7 cellular contexts compared by ENCODE assay signal in the genomic region with DNA sequence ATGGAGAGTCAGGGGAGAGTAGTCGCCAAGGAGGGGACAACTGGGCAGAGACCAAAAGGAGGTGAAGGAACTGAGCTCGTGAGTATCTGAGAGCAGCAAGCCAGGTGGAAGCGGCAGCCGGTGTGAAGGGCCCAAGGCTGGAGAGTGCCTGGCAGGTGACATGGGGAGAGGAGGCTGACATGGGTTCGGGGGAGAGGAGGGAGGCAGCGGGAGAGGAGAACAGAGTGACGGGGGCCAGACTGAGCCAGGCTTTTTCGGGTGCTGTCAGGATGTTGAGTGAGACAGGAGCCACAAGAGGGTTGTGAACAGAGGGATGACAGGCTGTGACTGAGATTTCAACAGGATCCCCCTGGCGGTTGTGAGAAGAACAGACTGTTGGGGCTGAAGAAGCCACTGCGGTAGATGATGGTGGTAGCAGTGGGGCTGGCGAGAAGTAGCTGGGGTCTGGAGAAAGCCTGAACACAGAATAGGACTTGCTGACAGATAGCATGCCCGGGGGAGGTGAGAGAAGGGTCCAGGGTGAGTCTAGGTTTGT. TPM values are rescaled to one million over a fixed set of nuclear protein-coding genes. Genes with fewer than 3 reads are reported as not detected.
DNase-seq lines count a peak whose midpoint lies in the region; ATAC-seq lines count a peak whose summit lies in the region.
"Had no signal": no experiment of that assay in that cellular context is flagged by ENCODE, and none has a peak within 500 bp of the region (broad histone marks: within the 10 kb centered on the region; RNA-seq: fewer than 3 reads in every experiment).

No MANE protein-coding gene starts in this region.

- H3K4me1 Mint-ChIP-seq in activated naive CD8-positive, alpha-beta T cell (ENCODE audit: low read depth), result peaks cover 43% of the 10 kb centered on the region

- H3K4me3 Mint-ChIP-seq in activated naive CD8-positive, alpha-beta T cell, result no peak overlapping the region
- H3K4me3 Mint-ChIP-seq: natural killer cell treated with Interleukin-12 subunit alpha and Interleukin-12 subunit beta and Interleukin-15 and Interleukin-18, amount 100 ng/mL, for 72 hours had no signal

- peaks cover 4% of the 10 kb centered on the region for H3K4me1 ChIP-seq in HAP-1

- peak overlapping the region; percentile 54 for H3K27ac Mint-ChIP-seq in activated naive CD8-positive, alpha-beta T cell
- H3K27ac Mint-ChIP-seq: natural killer cell treated with Interleukin-12 subunit alpha and Interleukin-12 subunit beta and Interleukin-15 and Interleukin-18, amount 100 ng/mL, for 72 hours had no signal

- no peaks in the 10 kb centered on the region for H3K9me3 Mint-ChIP-seq in activated naive CD8-positive, alpha-beta T cell (ENCODE audit: low read depth)
- H3K9me3 Mint-ChIP-seq: natural killer cell treated with Interleukin-12 subunit alpha and Interleukin-12 subunit beta and Interleukin-15 and Interleukin-18, amount 100 ng/mL, for 72 hours had no signal

- DNase-seq in HAP-1 (ENCODE audit: low spot score in 2 of 2) (peak; percentile 20 to 49), myocyte (ENCODE audit: low read depth) (peak; percentile 28)

- H3K36me3 Mint-ChIP-seq in activated naive CD8-positive, alpha-beta T cell, result peaks cover 6% of the 10 kb centered on the region

- ATAC-seq in HG02798 (IDR thresholded peaks at IDR 0.05; ENCODE audit: poor library complexity, unreplicated experiment), result no peak
- no peak for ATAC-seq in HG03520 (IDR thresholded peaks at IDR 0.05; ENCODE audit: unreplicated experiment)
- ATAC-seq in GM19395 (IDR thresholded peaks at IDR 0.05; ENCODE audit: unreplicated experiment), result no peak

- in situ Hi-C loops in HAP-1 (cut with MboI; ENCODE audit: low sequenced_read_pairs), result loop anchor here (5.0 kb wide), 1 partner anchor 82 kb away; the partner anchor contains the start of gene ARAF

- no peak overlapping the region for H3K4me3 ChIP-seq in HAP-1

- H3K27me3 Mint-ChIP-seq in activated naive CD8-positive, alpha-beta T cell, result no peaks in the 10 kb centered on the region

- H3K36me3 ChIP-seq in HAP-1 (replicated peaks), result peaks cover 31% of the 10 kb centered on the region

- no peaks in the 10 kb centered on the region for H3K27me3 ChIP-seq in HAP-1 (ENCODE audit: low read depth)

- H3K9me3 ChIP-seq in HAP-1, result no peaks in the 10 kb centered on the region

RNA-seq across cellular contexts. Expression of gene ELK1, which starts 5.7 kb away (rescaled TPM):
- total RNA-seq in myocyte, result 44.2 and 76.4 TPM in 2 replicates
- 45.5 TPM for polyA plus RNA-seq in myocyte (2012)

RNA-seq across cellular contexts. Expression of gene UXT, which starts 14.4 kb away (rescaled TPM):
- total RNA-seq in myocyte, result 85.3 and 115 TPM in 2 replicates
- 148 TPM for polyA plus RNA-seq in myocyte (2012)

RNA-seq across cellular contexts. Expression of gene CFP, which starts 14.9 kb away (rescaled TPM):
- total RNA-seq in myocyte, result 0.08 and 0.47 TPM in 2 replicates
- 0.44 TPM for polyA plus RNA-seq in myocyte (2012)

RNA-seq across cellular contexts. Expression of gene SYN1, which starts 25.0 kb away (rescaled TPM):
- total RNA-seq in myocyte, result 0.80 TPM in 1 of 2 replicates, not detected in the other
- 0.66 TPM for polyA plus RNA-seq in myocyte (2012)
